8 cellular contexts compared by ENCODE assay signal in genomic region chr12:95216704-95217376, GRCh38. TPM values are rescaled to one million over a fixed set of nuclear protein-coding genes. Genes with fewer than 3 reads are reported as not detected.
DNase-seq lines count a peak whose midpoint lies in the region; ATAC-seq and TF ChIP-seq lines count a peak whose summit lies in the region.

No MANE protein-coding gene starts in this region.

- H3K4me3 ChIP-seq in body of pancreas: peak overlapping the region; percentile 77 to 82

- peaks cover 15% of the 10 kb centered on the region for H3K27me3 Mint-ChIP-seq in activated CD4-positive, alpha-beta T cell treated with anti-CD3 and anti-CD28 coated beads, Interleukin-2, amount 10 ng/mL, durations not matched to agents 24 days and 14 days

- WGBS in body of pancreas, 2 donors: 0 to 1% methylated on average over 28 to 44 of the region's 45 CpGs

- peak overlapping the region; percentile 59 for H3K27ac Mint-ChIP-seq in activated CD4-positive, alpha-beta T cell treated with anti-CD3 and anti-CD28 coated beads, Interleukin-2, amount 10 ng/mL, durations not matched to agents 24 days and 14 days

- peaks cover 24% of the 10 kb centered on the region for H3K4me1 Mint-ChIP-seq in activated CD4-positive, alpha-beta T cell treated with anti-CD3 and anti-CD28 coated beads, Interleukin-2, amount 10 ng/mL, durations not matched to agents 24 days and 14 days

- H3K27me3 ChIP-seq in body of pancreas: no peaks in the 10 kb centered on the region

- peak overlapping the region; percentile 89 for H3K4me3 Mint-ChIP-seq in activated CD4-positive, alpha-beta T cell treated with anti-CD3 and anti-CD28 coated beads, Interleukin-2, amount 10 ng/mL, durations not matched to agents 24 days and 14 days

- ATAC-seq in HG02571 (IDR thresholded peaks at IDR 0.05; ENCODE audit: unreplicated experiment): peak; percentile 17
- ATAC-seq in body of pancreas: peak; percentile 15
- ATAC-seq in left colon: peak; percentile 29

- TF ChIP-seq CTCF in body of pancreas (IDR thresholded peaks at IDR 0.05): no peak

- no peaks in the 10 kb centered on the region for H3K36me3 ChIP-seq in body of pancreas (replicated peaks in 1 of 2; ENCODE audit: insufficient read depth in 1 of 2, low read depth in 2 of 2)

- H3K4me1 ChIP-seq in body of pancreas: peaks cover 41% of the 10 kb centered on the region

- H3K27ac ChIP-seq in body of pancreas: peak overlapping the region; percentile 83 to 96 (median 94)

- no peaks in the 10 kb centered on the region for H3K9me3 Mint-ChIP-seq in activated CD4-positive, alpha-beta T cell treated with anti-CD3 and anti-CD28 coated beads, Interleukin-2, amount 10 ng/mL, durations not matched to agents 24 days and 14 days

- peaks cover 10% of the 10 kb centered on the region for H3K36me3 Mint-ChIP-seq in activated CD4-positive, alpha-beta T cell treated with anti-CD3 and anti-CD28 coated beads, Interleukin-2, amount 10 ng/mL, durations not matched to agents 24 days and 14 days (ENCODE audit: low read depth)

- intact Hi-C loops in activated CD4-positive, alpha-beta T cell treated with anti-CD3 and anti-CD28 coated beads, Interleukin-2, amount 10 ng/mL, durations not matched to agents 24 days and 14 days (cut with micrococcal nuclease): loop anchor here (1.0 to 5.0 kb wide), 11 partner anchors 23 to 1009 kb away; partner anchors contain the start of genes LTA4H, METAP2, NDUFA12 and NR2C1
- intact Hi-C loops in body of pancreas (cut with DNase I): no loop called here
- intact Hi-C loops in left colon (cut with DNase I, micrococcal nuclease): loop anchor here in 1 of 2 donors (5.0 to 10.0 kb wide), 3 partner anchors 100 to 318 kb away; partner anchors contain the start of gene METAP2

- no peaks in the 10 kb centered on the region for H3K9me3 ChIP-seq in body of pancreas

- TF ChIP-seq POLR2A in body of pancreas (IDR thresholded peaks at IDR 0.05): no peak

- DNase-seq in activated CD4-positive, alpha-beta T cell treated with anti-CD3 and anti-CD28 coated beads, Interleukin-2, amount 10 ng/mL, durations not matched to agents 24 days and 14 days: no peak
- no peak for DNase-seq in activated CD4-positive, alpha-beta T cell treated with anti-CD3 and anti-CD28 coated beads for 48 hours
- peak in 2 of 3 experiments; percentile 67 to 90 for DNase-seq in NCI-H1417 (lab: John Stamatoyannopoulos, UW)
- DNase-seq in body of pancreas: no peak
- DNase-seq in left colon: peak in 1 of 2 donors; percentile 36
- peak; percentile 52 for DNase-seq in superior temporal gyrus (ENCODE audit: extremely low spot score)
- DNase-seq in AG08396 (ENCODE audit: low spot score): no peak

RNA-seq across cellular contexts. Expression of gene FGD6, which starts 0.4 kb away (rescaled TPM):
- 0.45 and 0.70 TPM in 2 replicates for total RNA-seq in activated CD4-positive, alpha-beta T cell treated with anti-CD3 and anti-CD28 coated beads, Interleukin-2, amount 10 ng/mL, durations not matched to agents 24 days and 14 days
- total RNA-seq in body of pancreas (10 to 100 TPM; 15.8 to 19.1 TPM), left colon (10 to 100 TPM; 18.7 to 23.8 TPM)

RNA-seq across cellular contexts. Expression of gene VEZT, which starts 0.8 kb away (rescaled TPM):
- 57.7 and 58.8 TPM in 2 replicates for total RNA-seq in activated CD4-positive, alpha-beta T cell treated with anti-CD3 and anti-CD28 coated beads, Interleukin-2, amount 10 ng/mL, durations not matched to agents 24 days and 14 days
- total RNA-seq in body of pancreas (10 to 100 TPM; 50.8 to 56.4 TPM), left colon (10 to 100 TPM; 50.9 to 54.4 TPM)

Comparison
In these comparisons a context has a peak if more than half of its experiments do, and no peak if none do; other contexts are left out.
1. DNase-seq: peak in NCI-H1417 (2 of 3) and superior temporal gyrus (single experiment); none in activated CD4-positive, alpha-beta T cell treated with anti-CD3 and anti-CD28 coated beads, Interleukin-2, amount 10 ng/mL, durations not matched to agents 24 days and 14 days (single experiment), activated CD4-positive, alpha-beta T cell treated with anti-CD3 and anti-CD28 coated beads for 48 hours (single experiment), body of pancreas (0 of 4) and AG08396 (single experiment).
2. Peak in every context shown above with its lines, with median percentiles within 50 percentile points of each other: ATAC-seq.